30 cellular contexts compared by ENCODE assay signal in genomic region chr17:69232650-69233049, GRCh38.
"Had no signal": no experiment of that assay in that cellular context is flagged by ENCODE, and none has a peak within 500 bp of the region (broad histone marks: within the 10 kb centered on the region; RNA-seq: fewer than 3 reads in every experiment).

No MANE protein-coding gene starts in this region.

- H3K9ac ChIP-seq: neural progenitor cell, parathyroid adenoma had no signal

- H3K4me2 ChIP-seq: neural progenitor cell had no signal

- H3K27ac ChIP-seq: left lung, lower lobe of right lung, neural progenitor cell, neutrophil, parathyroid adenoma, psoas muscle, skin epidermis, tibial nerve, uterus had no signal

- DNase-seq: hippocampal formation; kidney glomerular epithelial cell; left cardiac atrium; left lung; lower lobe of right lung; mammary epithelial cell; mesendoderm; naive B cell; natural killer cell; nephron progenitor cell; occipital lobe; psoas muscle; stimulated activated CD4-positive, alpha-beta T cell treated with anti-CD3 and anti-CD28 coated beads, Interleukin-12 subunit alpha, Interleukin-12 subunit beta, amount 100 ng/mL, for 4 hours; stimulated activated CD4-positive, alpha-beta T cell treated with anti-CD3 and anti-CD28 coated beads, Interleukin-15, amount 100 ng/mL, for 24 hours; stimulated activated CD4-positive, alpha-beta T cell treated with anti-CD3 and anti-CD28 coated beads, Interleukin-2, amount 100 ng/mL, for 24 hours; stimulated activated CD4-positive, alpha-beta T cell treated with anti-CD3 and anti-CD28 coated beads, Interleukin-4, amount 100 ng/mL, for 1 hour; stimulated activated naive CD4-positive, alpha-beta T cell treated with Interleukin-2 at 50 U/mL for 16 hours; stimulated activated naive CD8-positive, alpha-beta T cell treated with anti-CD3 and anti-CD28 coated beads, Interleukin-15, amount 100 ng/mL, for 72 hours; substantia nigra; uterus had no signal

- H3K79me2 ChIP-seq: parathyroid adenoma had no signal

- H3K4me3 ChIP-seq: left lung, lower lobe of right lung, neural progenitor cell, psoas muscle, skin epidermis, tibial nerve, uterus had no signal

- H3K4me1 ChIP-seq: lower lobe of right lung, neural progenitor cell, parathyroid adenoma, psoas muscle, uterus had no signal

- H3K9me3 ChIP-seq: lower lobe of right lung, neutrophil had no signal

- H3K27me3 ChIP-seq: left lung, neural progenitor cell, neutrophil, tibial nerve, uterus had no signal

- H3K27ac Mint-ChIP-seq: mesothelial cell of epicardium; natural killer cell; nephron progenitor cell; neural progenitor cell; stimulated activated effector memory CD8-positive, alpha-beta T cell treated with anti-CD3 and anti-CD28 coated beads, Interleukin-12 subunit alpha, Interleukin-12 subunit beta, amount 100 ng/mL, for 72 hours; stimulated activated naive CD8-positive, alpha-beta T cell treated with anti-CD3 and anti-CD28 coated beads, Interleukin-15, amount 100 ng/mL, for 72 hours; type B pancreatic cell had no signal

- H2AFZ ChIP-seq: neural progenitor cell, parathyroid adenoma had no signal

- FAIRE-seq: keratinocyte had no signal

- H3K36me3 ChIP-seq: left lung, lower lobe of right lung, neural progenitor cell, neutrophil, tibial nerve, uterus had no signal

- H3K4me1 Mint-ChIP-seq: stimulated activated effector memory CD8-positive, alpha-beta T cell treated with anti-CD3 and anti-CD28 coated beads, Interleukin-12 subunit alpha, Interleukin-12 subunit beta, amount 100 ng/mL, for 72 hours; stimulated activated naive CD8-positive, alpha-beta T cell treated with anti-CD3 and anti-CD28 coated beads, Interleukin-15, amount 100 ng/mL, for 72 hours had no signal

- H3K36me3 Mint-ChIP-seq: mesothelial cell of epicardium; neural progenitor cell; stimulated activated effector memory CD8-positive, alpha-beta T cell treated with anti-CD3 and anti-CD28 coated beads, Interleukin-12 subunit alpha, Interleukin-12 subunit beta, amount 100 ng/mL, for 72 hours; type B pancreatic cell had no signal

- ATAC-seq: left cardiac atrium; left lung; lower lobe of right lung; natural killer cell; psoas muscle; sciatic nerve; stimulated activated effector memory CD8-positive, alpha-beta T cell treated with anti-CD3 and anti-CD28 coated beads, Interleukin-12 subunit alpha, Interleukin-12 subunit beta, amount 100 ng/mL, for 72 hours; stimulated activated naive CD8-positive, alpha-beta T cell treated with anti-CD3 and anti-CD28 coated beads, Interleukin-15, amount 100 ng/mL, for 72 hours had no signal

- H3K27me3 Mint-ChIP-seq: naive B cell; stimulated activated naive CD8-positive, alpha-beta T cell treated with anti-CD3 and anti-CD28 coated beads, Interleukin-15, amount 100 ng/mL, for 72 hours; type B pancreatic cell had no signal

- H3K4me3 Mint-ChIP-seq: mesothelial cell of epicardium; naive B cell; natural killer cell; nephron progenitor cell; neural progenitor cell; stimulated activated effector memory CD8-positive, alpha-beta T cell treated with anti-CD3 and anti-CD28 coated beads, Interleukin-12 subunit alpha, Interleukin-12 subunit beta, amount 100 ng/mL, for 72 hours; stimulated activated naive CD8-positive, alpha-beta T cell treated with anti-CD3 and anti-CD28 coated beads, Interleukin-15, amount 100 ng/mL, for 72 hours; type B pancreatic cell had no signal
